In genomic region chr1:60973668-60974067, GRCh38 we compare ENCODE assay signal across 32 cellular contexts.
"Had no signal": no experiment of that assay in that cellular context is flagged by ENCODE, and none has a peak within 500 bp of the region (broad histone marks: within the 10 kb centered on the region; RNA-seq: fewer than 3 reads in every experiment).

No MANE protein-coding gene starts in this region.

- H3K9me3 ChIP-seq: SJSA1 had no signal

- H3K4me2 ChIP-seq: KMS-11 had no signal

- H3K9ac ChIP-seq: KMS-11 had no signal

- H3K27me3 Mint-ChIP-seq: activated naive CD8-positive, alpha-beta T cell had no signal

- H3K4me3 Mint-ChIP-seq: activated B cell treated with CpG ODN at 0.5 μM for 24 hours; activated CD4-positive, alpha-beta memory T cell treated with anti-CD3 and anti-CD28 coated beads for 36 hours; activated naive CD4-positive, alpha-beta T cell treated with anti-CD3 and anti-CD28 coated beads, Interleukin-2, amount 10 ng/mL, durations not matched to agents 7 days and 5 days; activated naive CD8-positive, alpha-beta T cell; activated naive CD8-positive, alpha-beta T cell treated with anti-CD3 and anti-CD28 coated beads, Interleukin-2, amount 50 U/mL, for 24 hours; activated T-cell treated with anti-CD3 and anti-CD28 coated beads, Interleukin-2, amount 50 U/mL, for 4 hours; central memory CD8-positive, alpha-beta T cell had no signal

- H3K4me1 Mint-ChIP-seq: activated naive CD4-positive, alpha-beta T cell treated with anti-CD3 and anti-CD28 coated beads, Interleukin-2, amount 10 ng/mL, durations not matched to agents 7 days and 5 days; activated naive CD8-positive, alpha-beta T cell treated with anti-CD3 and anti-CD28 coated beads, Interleukin-2, amount 50 U/mL, for 24 hours; central memory CD8-positive, alpha-beta T cell had no signal

- H3K36me3 ChIP-seq: brain microvascular endothelial cell, cardiac muscle cell, SJSA1 had no signal

- H3K27me3 ChIP-seq: brain microvascular endothelial cell, cardiac muscle cell, SJSA1 had no signal

- H3K27ac ChIP-seq: brain microvascular endothelial cell, cardiac muscle cell, KMS-11, SJSA1, VCaP had no signal

- H3K4me3 ChIP-seq: cardiac muscle cell, SJSA1 had no signal

- ATAC-seq: activated naive CD8-positive, alpha-beta T cell treated with anti-CD3 and anti-CD28 coated beads, Interleukin-2, amount 50 U/mL, for 24 hours; activated T-cell treated with anti-CD3 and anti-CD28 coated beads, Interleukin-2, amount 50 U/mL, for 4 hours; Panc1 had no signal

- H3K36me3 Mint-ChIP-seq: activated CD4-positive, alpha-beta memory T cell treated with anti-CD3 and anti-CD28 coated beads for 36 hours; activated naive CD4-positive, alpha-beta T cell treated with anti-CD3 and anti-CD28 coated beads, Interleukin-2, amount 10 ng/mL, durations not matched to agents 7 days and 5 days; activated naive CD8-positive, alpha-beta T cell had no signal

- DNase-seq: activated B cell treated with CpG ODN at 0.5 μM for 24 hours; activated CD4-positive, alpha-beta memory T cell treated with anti-CD3 and anti-CD28 coated beads for 36 hours; activated CD4-positive, alpha-beta T cell treated with anti-CD3 and anti-CD28 coated beads for 4 hours; activated CD4-positive, alpha-beta T cell treated with anti-CD3 and anti-CD28 coated beads, Interleukin-2, amount 50 U/mL, for 1 hour; activated CD4-positive, CD25-positive, alpha-beta regulatory T cell treated with anti-CD3 and anti-CD28 coated beads, Interleukin-2, amount 50 U/mL, for 72 hours; activated CD8-positive, alpha-beta memory T cell treated with anti-CD3 and anti-CD28 coated beads, Interleukin-2, amount 50 U/mL, for 4 hours; activated effector memory CD4-positive, alpha-beta T cell treated with Interleukin-2 at 50 U/mL for 16 hours; activated naive CD4-positive, alpha-beta T cell treated with anti-CD3 and anti-CD28 coated beads, Interleukin-2, amount 10 ng/mL, durations not matched to agents 7 days and 5 days; activated naive CD8-positive, alpha-beta T cell treated with anti-CD3 and anti-CD28 coated beads, Interleukin-2, amount 50 U/mL, for 24 hours; activated T-cell treated with anti-CD3 and anti-CD28 coated beads for 4 hours; activated T-cell treated with anti-CD3 and anti-CD28 coated beads, Interleukin-2, amount 50 U/mL, for 4 hours; aorta; brain microvascular endothelial cell; NCI-H1105; NCI-H1417 treated with DMSO at 0.1 percent for 48 hours; NCI-H187 treated with DMSO at 0.1 percent for 48 hours; NCI-H2081; NCI-H226; NCI-H446 treated with DMSO at 0.1 percent for 48 hours; NCI-H524; SHP77; SW 1271; T-helper 1 cell; T-helper 2 cell; T-helper 9 cell had no signal

- H3K4me1 ChIP-seq: SJSA1 had no signal

- H3K27ac Mint-ChIP-seq: activated B cell treated with CpG ODN at 0.5 μM for 24 hours; activated CD4-positive, alpha-beta memory T cell treated with anti-CD3 and anti-CD28 coated beads for 36 hours; activated naive CD4-positive, alpha-beta T cell treated with anti-CD3 and anti-CD28 coated beads, Interleukin-2, amount 10 ng/mL, durations not matched to agents 7 days and 5 days; activated naive CD8-positive, alpha-beta T cell; activated naive CD8-positive, alpha-beta T cell treated with anti-CD3 and anti-CD28 coated beads, Interleukin-2, amount 50 U/mL, for 24 hours had no signal

- H3K9me3 Mint-ChIP-seq: activated B cell treated with CpG ODN at 0.5 μM for 24 hours; activated CD4-positive, alpha-beta memory T cell treated with anti-CD3 and anti-CD28 coated beads for 36 hours; activated naive CD4-positive, alpha-beta T cell treated with anti-CD3 and anti-CD28 coated beads, Interleukin-2, amount 10 ng/mL, durations not matched to agents 7 days and 5 days; activated naive CD8-positive, alpha-beta T cell treated with anti-CD3 and anti-CD28 coated beads, Interleukin-2, amount 50 U/mL, for 24 hours; activated T-cell treated with anti-CD3 and anti-CD28 coated beads, Interleukin-2, amount 50 U/mL, for 4 hours; central memory CD8-positive, alpha-beta T cell had no signal
